Comparison of ENCODE assay signal across 2 cellular contexts in the genomic region with DNA sequence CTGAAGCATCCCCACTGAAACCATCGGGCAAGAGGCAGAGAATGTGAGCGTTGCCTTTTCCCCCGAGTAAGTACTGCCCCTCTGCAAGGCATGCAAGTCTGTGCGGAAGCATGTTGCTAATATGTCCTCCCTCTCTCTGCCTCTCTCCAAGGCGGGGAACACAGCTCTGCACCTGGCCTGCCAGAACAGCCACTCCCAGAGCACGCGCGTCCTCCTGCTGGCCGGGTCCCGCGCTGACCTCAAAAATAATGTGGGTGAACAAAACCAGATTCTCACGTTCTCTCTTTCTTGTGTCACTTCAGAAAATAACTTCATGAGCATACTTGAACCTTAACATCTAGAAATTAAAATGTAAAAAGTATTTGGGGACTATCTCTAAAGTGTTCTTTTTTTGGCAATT.
TF ChIP-seq lines count a peak whose summit lies in the region.

No MANE protein-coding gene starts in this region.

TF ChIP-seq in SK-N-SH, 30 proteins besides CTCF, POLR2A, EP300 and RAD21 (continued from another document):
- TF ChIP-seq USF1 (IDR thresholded peaks at IDR 0.05; ENCODE audit: borderline replicate concordance, low read depth) (no peak), POLR2AphosphoS5 (IDR thresholded peaks at IDR 0.05; ENCODE audit: low read depth, low read length) (no peak), RFX5 (IDR thresholded peaks at IDR 0.05; ENCODE audit: low read length) (no peak), GABPA (IDR thresholded peaks at IDR 0.05; ENCODE audit: low read depth) (no peak), RCOR1 (IDR thresholded peaks at IDR 0.05; ENCODE audit: low read length) (no peak), NRF1 (IDR thresholded peaks at IDR 0.05; ENCODE audit: low read depth, low read length) (no peak), TAF1 (IDR thresholded peaks at IDR 0.05; ENCODE audit: borderline replicate concordance, low read depth, low read length) (no peak), FOXM1 (IDR thresholded peaks at IDR 0.05; ENCODE audit: low read depth) (no peak), NFIC (IDR thresholded peaks at IDR 0.05; ENCODE audit: borderline replicate concordance) (no peak), MXI1 (IDR thresholded peaks at IDR 0.05; ENCODE audit: low read depth, low read length) (no peak), SIN3A (IDR thresholded peaks at IDR 0.05; ENCODE audit: borderline replicate concordance, low read depth, low read length) (no peak), MEF2A (IDR thresholded peaks at IDR 0.05; ENCODE audit: borderline replicate concordance, low read depth) (no peak), TEAD4 (IDR thresholded peaks at IDR 0.05; ENCODE audit: borderline replicate concordance, insufficient read depth) (no peak), CHD2 (IDR thresholded peaks at IDR 0.05; ENCODE audit: low read length, partially characterized antibody) (no peak), ELF1 (IDR thresholded peaks at IDR 0.05) (no peak)

TF ChIP-seq in SK-N-SH treated with all-trans-retinoic acid at 6 μM for 48 hours, 23 proteins besides CTCF, POLR2A, EP300 and RAD21 (continued from another document):
- TF ChIP-seq ZFP3 (CRISPR knock-in tag; IDR thresholded peaks at IDR 0.05) (no peak), CREB5 (CRISPR knock-in tag; IDR thresholded peaks at IDR 0.05; ENCODE audit: low read depth) (no peak), RARB (CRISPR knock-in tag; IDR thresholded peaks at IDR 0.05) (no peak), CSDC2 (CRISPR knock-in tag; IDR thresholded peaks at IDR 0.05) (no peak), ESRRG (CRISPR knock-in tag; IDR thresholded peaks at IDR 0.05) (no peak), ISL1 (CRISPR knock-in tag; IDR thresholded peaks at IDR 0.05) (no peak), ARNTL (CRISPR knock-in tag; IDR thresholded peaks at IDR 0.05; ENCODE audit: borderline replicate concordance, low read depth) (no peak), GLIS3 (CRISPR knock-in tag; IDR thresholded peaks at IDR 0.05) (no peak), TOX (CRISPR knock-in tag; IDR thresholded peaks at IDR 0.05; ENCODE audit: borderline replicate concordance) (no peak), OSR1 (CRISPR knock-in tag; IDR thresholded peaks at IDR 0.05) (no peak), PPARA (CRISPR knock-in tag; IDR thresholded peaks at IDR 0.05; ENCODE audit: borderline replicate concordance) (no peak), BACH2 (CRISPR knock-in tag; IDR thresholded peaks at IDR 0.05; ENCODE audit: borderline replicate concordance) (no peak), PATZ1 (CRISPR knock-in tag; IDR thresholded peaks at IDR 0.05; ENCODE audit: borderline replicate concordance) (no peak), SNAI2 (CRISPR knock-in tag; IDR thresholded peaks at IDR 0.05) (no peak), ZFP30 (CRISPR knock-in tag; IDR thresholded peaks at IDR 0.05) (no peak)
- TF ChIP-seq, protein P1, sequence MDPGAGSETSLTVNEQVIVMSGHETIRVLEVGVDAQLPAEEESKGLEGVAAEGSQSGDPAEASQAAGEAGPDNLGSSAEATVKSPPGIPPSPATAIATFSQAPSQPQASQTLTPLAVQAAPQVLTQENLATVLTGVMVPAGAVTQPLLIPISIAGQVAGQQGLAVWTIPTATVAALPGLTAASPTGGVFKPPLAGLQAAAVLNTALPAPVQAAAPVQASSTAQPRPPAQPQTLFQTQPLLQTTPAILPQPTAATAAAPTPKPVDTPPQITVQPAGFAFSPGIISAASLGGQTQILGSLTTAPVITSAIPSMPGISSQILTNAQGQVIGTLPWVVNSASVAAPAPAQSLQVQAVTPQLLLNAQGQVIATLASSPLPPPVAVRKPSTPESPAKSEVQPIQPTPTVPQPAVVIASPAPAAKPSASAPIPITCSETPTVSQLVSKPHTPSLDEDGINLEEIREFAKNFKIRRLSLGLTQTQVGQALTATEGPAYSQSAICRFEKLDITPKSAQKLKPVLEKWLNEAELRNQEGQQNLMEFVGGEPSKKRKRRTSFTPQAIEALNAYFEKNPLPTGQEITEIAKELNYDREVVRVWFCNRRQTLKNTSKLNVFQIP (CRISPR knock-in tag; IDR thresholded peaks at IDR 0.05; ENCODE audit: borderline replicate concordance, low read depth): no peak
- TF ChIP-seq, protein P2, sequence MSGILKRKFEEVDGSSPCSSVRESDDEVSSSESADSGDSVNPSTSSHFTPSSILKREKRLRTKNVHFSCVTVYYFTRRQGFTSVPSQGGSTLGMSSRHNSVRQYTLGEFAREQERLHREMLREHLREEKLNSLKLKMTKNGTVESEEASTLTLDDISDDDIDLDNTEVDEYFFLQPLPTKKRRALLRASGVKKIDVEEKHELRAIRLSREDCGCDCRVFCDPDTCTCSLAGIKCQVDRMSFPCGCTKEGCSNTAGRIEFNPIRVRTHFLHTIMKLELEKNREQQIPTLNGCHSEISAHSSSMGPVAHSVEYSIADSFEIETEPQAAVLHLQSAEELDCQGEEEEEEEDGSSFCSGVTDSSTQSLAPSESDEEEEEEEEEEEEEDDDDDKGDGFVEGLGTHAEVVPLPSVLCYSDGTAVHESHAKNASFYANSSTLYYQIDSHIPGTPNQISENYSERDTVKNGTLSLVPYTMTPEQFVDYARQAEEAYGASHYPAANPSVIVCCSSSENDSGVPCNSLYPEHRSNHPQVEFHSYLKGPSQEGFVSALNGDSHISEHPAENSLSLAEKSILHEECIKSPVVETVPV (CRISPR knock-in tag; IDR thresholded peaks at IDR 0.05): no peak
